8 cellular contexts compared by ENCODE assay signal in genomic region chr1:15849775-15850449, GRCh38. TPM values are rescaled to one million over a fixed set of nuclear protein-coding genes. Genes with fewer than 3 reads are reported as not detected.
DNase-seq lines count a peak whose midpoint lies in the region; ATAC-seq, FAIRE-seq and TF ChIP-seq lines count a peak whose summit lies in the region.

No MANE protein-coding gene starts in this region.

- intact Hi-C loops in endothelial cell of umbilical vein (cut with micrococcal nuclease) (loop anchor here (1.0 to 10.0 kb wide), 4 partner anchors 35 to 325 kb away; partner anchors contain the start of genes CASP9, DDI2 and DNAJC16), tibial artery (cut with DNase I; ENCODE audit: low total_unique reads) (loop anchor here (2.0 kb wide), 1 partner anchor 35 kb away; no protein-coding TSS in a partner anchor)

- TF ChIP-seq POLR2A in endothelial cell of umbilical vein (IDR thresholded peaks at IDR 0.05; ENCODE audit: low read depth, low read length): no peak

- peak overlapping the region; percentile 98 for H3K4me3 Mint-ChIP-seq in GM23338
- peak overlapping the region; percentile 96 for H3K4me3 Mint-ChIP-seq in activated CD4-positive, alpha-beta T cell treated with anti-CD3 and anti-CD28 coated beads, Interleukin-2, amount 10 ng/mL, durations not matched to agents 7 days and 5 days

- no peaks in the 10 kb centered on the region for H3K36me3 Mint-ChIP-seq in GM23338 (ENCODE audit: low read depth)
- H3K36me3 Mint-ChIP-seq in activated CD4-positive, alpha-beta T cell treated with anti-CD3 and anti-CD28 coated beads, Interleukin-2, amount 10 ng/mL, durations not matched to agents 7 days and 5 days (ENCODE audit: low read depth): peaks cover 14% of the 10 kb centered on the region

- H3K4me1 ChIP-seq in ACC112 (ENCODE audit: control insufficient read depth, insufficient read depth, low read length, unreplicated experiment) (peaks cover 21% of the 10 kb centered on the region), GM23338 (ENCODE audit: insufficient read depth) (peaks cover 20% of the 10 kb centered on the region), endothelial cell of umbilical vein (ENCODE audit: control insufficient read depth, extremely low read depth, insufficient read depth, low read length) (peaks cover 25% of the 10 kb centered on the region), tibial artery (peaks cover 0 to 65% (median 40%) of the 10 kb centered on the region in 4 donors)

- DNase-seq in GM23338 (ENCODE audit: low spot score) (peak; percentile 89), NCI-H446 (lab: John Stamatoyannopoulos, UW) (peak; percentile 82 to 87), endothelial cell of umbilical vein (ENCODE audit: low read depth, low spot score) (peak; percentile 78), myocyte (ENCODE audit: low read depth) (peak; percentile 50), tibial artery (peak; percentile 38 to 67), hepatic stellate cell (ENCODE audit: low spot score) (no peak)
- DNase-seq in activated CD4-positive, alpha-beta T cell treated with anti-CD3 and anti-CD28 coated beads, Interleukin-2, amount 10 ng/mL, durations not matched to agents 7 days and 5 days: peak; percentile 16

- dilution Hi-C loops in endothelial cell of umbilical vein (cut with MboI; ENCODE audit: extremely low pct_ligation_motif_present, low sequenced_read_pairs): no loop called here

- H3K4me3 ChIP-seq in ACC112 (ENCODE audit: low read depth, low read length) (peak overlapping the region; percentile 88), GM23338 (peak overlapping the region; percentile 87), endothelial cell of umbilical vein (replicated peaks in 1 of 3; ENCODE audit: insufficient read depth in 1 of 3, low read depth in 1 of 3, low read length in 3 of 3) (peak overlapping the region; percentile 71 to 100 (median 99)), tibial artery (peak overlapping the region; percentile 93 to 98)

- CTCF ChIA-PET in activated CD4-positive, alpha-beta T cell treated with anti-CD3 and anti-CD28 coated beads, Interleukin-2, amount 10 ng/mL, durations not matched to agents 7 days and 5 days (lab: Charles Lee): interaction anchor here (0.6 to 2.3 kb wide), 6 partner anchors 11 to 270 kb away, joined by 3 to 10 read pairs (median 4); no protein-coding TSS in a partner anchor
- CTCF ChIA-PET in endothelial cell of umbilical vein (lab: Charles Lee): interaction anchor here (1.1 to 1.7 kb wide), 4 partner anchors 16 to 74 kb away, joined by 3 to 7 read pairs (median 5); no protein-coding TSS in a partner anchor

- peaks cover 18% of the 10 kb centered on the region; the same call in 1 of the 2 replicates for H3F3A ChIP-seq in GM23338 (replicated peaks; ENCODE audit: low read depth)

- TF ChIP-seq CTCF in GM23338 (conservative IDR thresholded peaks at IDR 0.05; ENCODE audit: low read depth in 2 of 2): no peak
- TF ChIP-seq CTCF in endothelial cell of umbilical vein (IDR thresholded peaks at IDR 0.05; ENCODE audit: extremely low read depth in 1 of 2, insufficient read depth in 1 of 2, low read depth in 1 of 2, low read length in 2 of 2): no peak
- no peak for TF ChIP-seq CTCF in tibial artery (IDR thresholded peaks at IDR 0.05)

- H3K4me2 ChIP-seq in GM23338: peak overlapping the region; percentile 92
- H3K4me2 ChIP-seq in endothelial cell of umbilical vein (ENCODE audit: insufficient read depth, low read length): peak overlapping the region; percentile 74

- POLR2A ChIA-PET in activated CD4-positive, alpha-beta T cell treated with anti-CD3 and anti-CD28 coated beads, Interleukin-2, amount 10 ng/mL, durations not matched to agents 7 days and 5 days (lab: Charles Lee): interaction anchor here (0.7 to 1.1 kb wide), 3 partner anchors 17 to 232 kb away, joined by 3 read pairs; no protein-coding TSS in a partner anchor
- POLR2A ChIA-PET in endothelial cell of umbilical vein (lab: Charles Lee): interaction anchor here (0.6 to 1.5 kb wide), 4 partner anchors 13 to 305 kb away, joined by 3 to 7 read pairs (median 6); no protein-coding TSS in a partner anchor

- H3K9me1 ChIP-seq in endothelial cell of umbilical vein (replicated peaks; ENCODE audit: control insufficient read depth, extremely low read depth, insufficient read depth, low read length): no peaks in the 10 kb centered on the region

- H3K27ac ChIP-seq in ACC112 (ENCODE audit: low read depth, low read length) (peak overlapping the region; percentile 89), GM23338 (ENCODE audit: low read depth) (peak overlapping the region; percentile 94), endothelial cell of umbilical vein (ENCODE audit: insufficient read depth, low read depth, low read length) (peak overlapping the region; percentile 62), tibial artery (peak overlapping the region; percentile 99)

- FAIRE-seq in endothelial cell of umbilical vein (lab: Jason Lieb, UNC): peak; percentile 73

- H3K27me3 Mint-ChIP-seq in GM23338 (ENCODE audit: insufficient read depth, low read depth, poor library complexity): peaks cover 11% of the 10 kb centered on the region
- H3K27me3 Mint-ChIP-seq in activated CD4-positive, alpha-beta T cell treated with anti-CD3 and anti-CD28 coated beads, Interleukin-2, amount 10 ng/mL, durations not matched to agents 7 days and 5 days: no peaks in the 10 kb centered on the region

- H4K20me1 ChIP-seq in GM23338 (replicated peaks; ENCODE audit: insufficient read depth) (no peaks in the 10 kb centered on the region), endothelial cell of umbilical vein (replicated peaks; ENCODE audit: control insufficient read depth, extremely low read depth, insufficient read depth, low read length) (no peaks in the 10 kb centered on the region)

- no peaks in the 10 kb centered on the region for H3K36me3 ChIP-seq in ACC112 (ENCODE audit: insufficient read depth, low read length)
- no peaks in the 10 kb centered on the region for H3K36me3 ChIP-seq in GM23338 (ENCODE audit: insufficient read depth)
- H3K36me3 ChIP-seq in endothelial cell of umbilical vein (ENCODE audit: control insufficient read depth in 2 of 2, extremely low read depth in 1 of 2, insufficient read depth in 2 of 2, low read length in 2 of 2): no peaks in the 10 kb centered on the region
- no peaks in the 10 kb centered on the region for H3K36me3 ChIP-seq in tibial artery

- no peaks in the 10 kb centered on the region for H3K9me2 ChIP-seq in GM23338 (ENCODE audit: insufficient read depth)

- peak overlapping the region; percentile 99 for H3K27ac Mint-ChIP-seq in GM23338
- peak overlapping the region; percentile 94 for H3K27ac Mint-ChIP-seq in activated CD4-positive, alpha-beta T cell treated with anti-CD3 and anti-CD28 coated beads, Interleukin-2, amount 10 ng/mL, durations not matched to agents 7 days and 5 days

- no TSS peak for BruUV-seq in endothelial cell of umbilical vein (replicated peaks; lab: Mats Ljungman, UMichigan)

- peak overlapping the region; percentile 99 for H3K9ac ChIP-seq in endothelial cell of umbilical vein (replicated peaks; ENCODE audit: extremely low read depth, insufficient read depth, low read length)

- H2AFZ ChIP-seq in ACC112 (ENCODE audit: low read length, unreplicated experiment) (peak overlapping the region; percentile 16), GM23338 (peak overlapping the region; percentile 43; the same call in 1 of the 2 replicates), endothelial cell of umbilical vein (ENCODE audit: low read depth, low read length) (peak overlapping the region; percentile 14)

- no peaks in the 10 kb centered on the region; the same call in 1 of the 3 replicates for H3K9me3 Mint-ChIP-seq in GM23338
- H3K9me3 Mint-ChIP-seq in activated CD4-positive, alpha-beta T cell treated with anti-CD3 and anti-CD28 coated beads, Interleukin-2, amount 10 ng/mL, durations not matched to agents 7 days and 5 days: no peaks in the 10 kb centered on the region

- ATAC-seq in GM23338: peak; percentile 37

- H3K4me1 Mint-ChIP-seq in GM23338: peaks cover 26% of the 10 kb centered on the region
- peaks cover 48% of the 10 kb centered on the region for H3K4me1 Mint-ChIP-seq in activated CD4-positive, alpha-beta T cell treated with anti-CD3 and anti-CD28 coated beads, Interleukin-2, amount 10 ng/mL, durations not matched to agents 7 days and 5 days

- H3K79me2 ChIP-seq in ACC112 (ENCODE audit: control insufficient read depth, insufficient read depth, low read length, unreplicated experiment) (peaks cover 78% of the 10 kb centered on the region), GM23338 (replicated peaks; ENCODE audit: insufficient read depth) (peaks cover 71% of the 10 kb centered on the region), endothelial cell of umbilical vein (ENCODE audit: control insufficient read depth, insufficient read depth, low read length) (peaks cover 72% of the 10 kb centered on the region)

- H3K9me3 ChIP-seq in endothelial cell of umbilical vein (replicated peaks; ENCODE audit: control insufficient read depth, insufficient read depth, low read length) (no peaks in the 10 kb centered on the region), tibial artery (no peaks in the 10 kb centered on the region)

- H3K27me3 ChIP-seq in ACC112 (ENCODE audit: insufficient read depth, low read length) (no peaks in the 10 kb centered on the region), GM23338 (ENCODE audit: insufficient read depth) (peaks cover 6% of the 10 kb centered on the region), endothelial cell of umbilical vein (ENCODE audit: control insufficient read depth in 2 of 2, insufficient read depth in 2 of 2, low read length in 2 of 2) (no peaks in the 10 kb centered on the region), tibial artery (no peaks in the 10 kb centered on the region)

RNA-seq across cellular contexts. Expression of gene SPEN, which starts 2.4 kb away (rescaled TPM):
- total RNA-seq in GM23338 (2014; rRNA removed; shearing (Covaris generic)): 28.5 and 43.6 TPM in 2 replicates
- polyA plus RNA-seq in GM23338 (2016; fragmentation: Nextera tagmentation; extraction: Ambion mirVana): 11.4 and 14.9 TPM in 2 replicates
- 10 to 100 TPM; 65.1 to 65.2 TPM for total RNA-seq in activated CD4-positive, alpha-beta T cell treated with anti-CD3 and anti-CD28 coated beads, Interleukin-2, amount 10 ng/mL, durations not matched to agents 7 days and 5 days
- total RNA-seq in endothelial cell of umbilical vein: 40.3 and 44.4 TPM in 2 replicates
- 9.3 and 10.2 TPM in 2 replicates for polyA plus RNA-seq in endothelial cell of umbilical vein
- polyA plus RNA-seq in endothelial cell of umbilical vein (2011; cell fraction: cytosol; rRNA removed): 8.2 and 9.2 TPM in 2 replicates
- 27.3 and 28.5 TPM in 2 replicates for polyA plus RNA-seq in endothelial cell of umbilical vein (2011; cell fraction: nucleus; rRNA removed)
- polyA plus RNA-seq in endothelial cell of umbilical vein (2012): 27.0 and 32.0 TPM in 2 replicates
- polyA minus RNA-seq in endothelial cell of umbilical vein: 36.2 and 36.8 TPM in 2 replicates
- 17.7 TPM for polyA minus RNA-seq in endothelial cell of umbilical vein (2011; cell fraction: cytosol; rRNA and poly(A)+ RNA removed)
- 28.4 and 37.8 TPM in 2 replicates for polyA minus RNA-seq in endothelial cell of umbilical vein (2011; cell fraction: nucleus; rRNA and poly(A)+ RNA removed)
- total RNA-seq in myocyte: 7.6 and 14.4 TPM in 2 replicates
- 15.2 TPM for polyA plus RNA-seq in myocyte (2012)

RNA-seq across cellular contexts. Expression of gene UQCRHL, which starts 42.5 kb away (rescaled TPM):
- 2.3 and 3.9 TPM in 2 replicates for total RNA-seq in GM23338 (2014; rRNA removed; shearing (Covaris generic))
- polyA plus RNA-seq in GM23338 (2016; fragmentation: Nextera tagmentation; extraction: Ambion mirVana) (3.0 and 3.6 TPM in 2 replicates), endothelial cell of umbilical vein (0.64 and 0.92 TPM in 2 replicates)
- 1 to 10 TPM; 1.1 to 1.8 TPM for total RNA-seq in activated CD4-positive, alpha-beta T cell treated with anti-CD3 and anti-CD28 coated beads, Interleukin-2, amount 10 ng/mL, durations not matched to agents 7 days and 5 days
- total RNA-seq in endothelial cell of umbilical vein (1.4 and 1.8 TPM in 2 replicates), myocyte (1.5 and 1.6 TPM in 2 replicates)
- 1.8 and 2.2 TPM in 2 replicates for polyA plus RNA-seq in endothelial cell of umbilical vein (2011; cell fraction: cytosol; rRNA removed)
- 0.90 and 1.3 TPM in 2 replicates for polyA plus RNA-seq in endothelial cell of umbilical vein (2011; cell fraction: nucleus; rRNA removed)
- polyA plus RNA-seq in endothelial cell of umbilical vein (2012): 3.3 and 8.5 TPM in 2 replicates
- polyA minus RNA-seq in endothelial cell of umbilical vein: 0.24 and 0.70 TPM in 2 replicates
- polyA minus RNA-seq in endothelial cell of umbilical vein (2011; cell fraction: cytosol; rRNA and poly(A)+ RNA removed): 2.8 TPM
- polyA minus RNA-seq in endothelial cell of umbilical vein (2011; cell fraction: nucleus; rRNA and poly(A)+ RNA removed): 0.29 and 0.48 TPM in 2 replicates
- polyA plus RNA-seq in myocyte (2012): 3.6 TPM
